Comparison of ENCODE assay signal across 13 cellular contexts in genomic region chrX:110409925-110410324, GRCh38. TPM values are rescaled to one million over a fixed set of nuclear protein-coding genes. Genes with fewer than 3 reads are reported as not detected.
DNase-seq lines count a peak whose midpoint lies in the region; ATAC-seq and TF ChIP-seq lines count a peak whose summit lies in the region.
"Had no signal": no experiment of that assay in that cellular context is flagged by ENCODE, and none has a peak within 500 bp of the region (broad histone marks: within the 10 kb centered on the region; RNA-seq: fewer than 3 reads in every experiment).

No MANE protein-coding gene starts in this region.

- peaks cover 0 to 15% (median 0%) of the 10 kb centered on the region in 3 donors for H3K4me1 ChIP-seq in esophagus squamous epithelium
- H3K4me1 ChIP-seq: BLaER1, lower lobe of right lung had no signal

- intact Hi-C loops in esophagus squamous epithelium (cut with DNase I), result loop anchor here (5.0 kb wide), 1 partner anchor 253 kb away; no protein-coding TSS in a partner anchor

- H3K36me3 Mint-ChIP-seq in activated T-cell treated with anti-CD3 and anti-CD28 coated beads, Interleukin-2, amount 50 U/mL, for 72 hours (ENCODE audit: insufficient read depth in 2 of 2), result no peaks in the 10 kb centered on the region

- peaks cover 10% of the 10 kb centered on the region for H3K4me1 Mint-ChIP-seq in activated T-cell treated with anti-CD3 and anti-CD28 coated beads, Interleukin-2, amount 50 U/mL, for 72 hours (ENCODE audit: low read depth)

- 17 to 26% methylated on average over 2 to 6 of the region's 6 CpGs for WGBS in esophagus squamous epithelium, 2 donors

- H3K27ac ChIP-seq in esophagus squamous epithelium, result no peak overlapping the region
- H3K27ac ChIP-seq: ascending aorta, BLaER1, lower lobe of right lung had no signal

- no peaks in the 10 kb centered on the region for H3K36me3 ChIP-seq in esophagus squamous epithelium
- H3K36me3 ChIP-seq: ascending aorta, BLaER1, lower lobe of right lung had no signal

- ATAC-seq in activated T-cell treated with anti-CD3 and anti-CD28 coated beads, Interleukin-2, amount 50 U/mL, for 72 hours (replicated peaks in 1 of 2), result peak; percentile 57 to 69
- ATAC-seq in esophagus mucosa (peak; percentile 36), HG03159 (IDR thresholded peaks at IDR 0.05; ENCODE audit: unreplicated experiment) (no peak), left lobe of liver (no peak)
- ATAC-seq: lower lobe of right lung had no signal

- no peak overlapping the region for H3K4me3 Mint-ChIP-seq in activated T-cell treated with anti-CD3 and anti-CD28 coated beads, Interleukin-2, amount 50 U/mL, for 72 hours

- TF ChIP-seq POLR2A in esophagus squamous epithelium (IDR thresholded peaks at IDR 0.05), result no peak

- H3K4me3 ChIP-seq in esophagus squamous epithelium, result no peak overlapping the region
- H3K4me3 ChIP-seq: ascending aorta, BLaER1, lower lobe of right lung had no signal

- H3K27me3 Mint-ChIP-seq in activated T-cell treated with anti-CD3 and anti-CD28 coated beads, Interleukin-2, amount 50 U/mL, for 72 hours (ENCODE audit: low read depth), result peaks cover 73% of the 10 kb centered on the region

- no peaks in the 10 kb centered on the region for H3K9me3 ChIP-seq in esophagus squamous epithelium
- H3K9me3 ChIP-seq: ascending aorta, BLaER1, lower lobe of right lung had no signal

- DNase-seq in activated T-cell treated with anti-CD3 and anti-CD28 coated beads, Interleukin-2, amount 50 U/mL, for 72 hours, result peak; percentile 28 to 44
- DNase-seq in activated T-cell treated with anti-CD3 and anti-CD28 coated beads for 4 hours (no peak), RPMI7951 (ENCODE audit: low read depth) (peak; percentile 65), left lobe of liver (ENCODE audit: low spot score) (no peak), esophagus squamous epithelium (lab: John Stamatoyannopoulos, UW) (no peak)
- DNase-seq in stimulated activated CD4-positive, alpha-beta T cell treated with anti-CD3 and anti-CD28 coated beads, TNF-alpha, amount 100 ng/mL, for 48 hours (ENCODE audit: low read depth in 3 of 3), result peak; percentile 2 to 5 (median 5)
- DNase-seq: lower lobe of right lung, NCI-H2029 treated with DMSO at 0.1 percent for 48 hours, posterior cingulate gyrus had no signal

- no peaks in the 10 kb centered on the region for H3K27me3 ChIP-seq in esophagus squamous epithelium
- H3K27me3 ChIP-seq: ascending aorta had no signal

- no peak for TF ChIP-seq CTCF in esophagus squamous epithelium (IDR thresholded peaks at IDR 0.05)

- H3K9me3 Mint-ChIP-seq in activated T-cell treated with anti-CD3 and anti-CD28 coated beads, Interleukin-2, amount 50 U/mL, for 72 hours, result no peaks in the 10 kb centered on the region

- no peak overlapping the region for H3K27ac Mint-ChIP-seq in activated T-cell treated with anti-CD3 and anti-CD28 coated beads, Interleukin-2, amount 50 U/mL, for 72 hours

RNA-seq across cellular contexts. Expression of gene RTL9, which starts 51.3 kb away (rescaled TPM):
- under 1 TPM; 0.07 to 0.14 TPM for total RNA-seq in activated T-cell treated with anti-CD3 and anti-CD28 coated beads, Interleukin-2, amount 50 U/mL, for 72 hours
- 0.24 and 0.39 TPM in 2 replicates for total RNA-seq in RPMI7951 (2014; rRNA removed; shearing (Covaris generic))
- total RNA-seq in esophagus mucosa (not detected), left lobe of liver (0.08 TPM), esophagus squamous epithelium (not detected)
- total RNA-seq: ascending aorta, lower lobe of right lung had no signal

Comparison
In these comparisons a context has a peak if more than half of its experiments do, and no peak if none do; other contexts are left out.
1. DNase-seq: peak in activated T-cell treated with anti-CD3 and anti-CD28 coated beads, Interleukin-2, amount 50 U/mL, for 72 hours (2 of 2), RPMI7951 (single experiment) and stimulated activated CD4-positive, alpha-beta T cell treated with anti-CD3 and anti-CD28 coated beads, TNF-alpha, amount 100 ng/mL, for 48 hours (3 of 3); none in activated T-cell treated with anti-CD3 and anti-CD28 coated beads for 4 hours (single experiment), left lobe of liver (single experiment) and esophagus squamous epithelium (single experiment).
2. ATAC-seq: peak in activated T-cell treated with anti-CD3 and anti-CD28 coated beads, Interleukin-2, amount 50 U/mL, for 72 hours (2 of 2) and esophagus mucosa (single experiment); none in HG03159 (single experiment) and left lobe of liver (single experiment).